In the genomic region with DNA sequence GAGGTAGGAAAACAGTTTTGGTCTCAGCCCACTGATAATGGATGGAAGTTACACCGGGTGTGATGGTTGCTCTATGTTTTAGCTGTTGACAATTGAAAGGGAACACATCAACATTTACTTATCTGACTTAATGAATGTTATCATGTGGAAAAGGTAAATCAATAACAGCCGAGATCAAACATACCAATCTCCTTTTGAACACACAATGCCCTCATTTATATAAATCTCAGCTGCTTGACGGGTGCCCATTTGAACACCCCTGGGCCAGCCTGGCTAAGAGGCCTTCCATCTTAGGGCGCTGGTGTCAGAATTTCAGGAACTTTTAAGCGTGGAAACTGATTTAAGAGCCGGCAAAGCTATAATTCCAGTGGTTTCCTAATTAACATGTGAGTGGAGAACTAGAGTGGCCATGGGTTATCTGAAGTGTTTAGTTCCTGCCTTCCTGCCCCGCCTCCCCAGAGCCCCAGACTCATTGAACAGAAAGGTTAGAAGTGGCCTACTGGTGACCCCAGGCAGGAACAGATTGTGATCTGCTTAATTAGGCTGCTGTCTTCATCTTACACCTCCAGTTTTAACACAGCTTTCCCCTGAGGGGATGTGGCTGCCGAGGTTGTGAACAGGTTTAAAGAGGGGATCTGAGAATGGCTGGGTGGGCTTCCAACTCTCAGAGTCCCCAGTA, we compare ENCODE assay signal across 26 cellular contexts.
DNase-seq lines count a peak whose midpoint lies in the region; ATAC-seq and TF ChIP-seq lines count a peak whose summit lies in the region.
"Had no signal": no experiment of that assay in that cellular context is flagged by ENCODE, and none has a peak within 500 bp of the region (broad histone marks: within the 10 kb centered on the region; RNA-seq: fewer than 3 reads in every experiment).

No MANE protein-coding gene starts in this region.

- H3K36me3 Mint-ChIP-seq in WTC11, result no peaks in the 10 kb centered on the region
- no peaks in the 10 kb centered on the region for H3K36me3 Mint-ChIP-seq in mesothelial cell of epicardium
- H3K36me3 Mint-ChIP-seq in type B pancreatic cell, result no peaks in the 10 kb centered on the region

- CTCF ChIA-PET in WTC11 (lab: Charles Lee), result no interaction called here
- CTCF ChIA-PET in RWPE1 (lab: Yijun Ruan, JAX), result no interaction called here

- H3K4me1 Mint-ChIP-seq in WTC11 (peaks cover 34% of the 10 kb centered on the region), mesothelial cell of epicardium (peaks cover 34% of the 10 kb centered on the region), type B pancreatic cell (ENCODE audit: unreplicated experiment) (peaks cover 37% of the 10 kb centered on the region)

- H3K27me3 Mint-ChIP-seq in WTC11 (ENCODE audit: low read depth) (no peaks in the 10 kb centered on the region), mesothelial cell of epicardium (ENCODE audit: low read depth) (no peaks in the 10 kb centered on the region), type B pancreatic cell (peaks cover 4% of the 10 kb centered on the region)
- H3K27me3 Mint-ChIP-seq: CD4-positive, alpha-beta T cell; IgD-negative memory B cell had no signal

- POLR2A ChIA-PET in WTC11 (lab: Charles Lee) (no interaction called here), RWPE1 (lab: Yijun Ruan, JAX; ENCODE audit: low non-redundant PET) (no interaction called here)

- peak; percentile 65 for ATAC-seq in WTC11
- ATAC-seq in HG02763 (IDR thresholded peaks at IDR 0.05; ENCODE audit: unreplicated experiment), result no peak
- ATAC-seq: GM23338, Right ventricle myocardium inferior had no signal

- no peak overlapping the region for H3K4me3 Mint-ChIP-seq in WTC11
- no peak overlapping the region for H3K4me3 Mint-ChIP-seq in mesothelial cell of epicardium
- peak overlapping the region; percentile 19 for H3K4me3 Mint-ChIP-seq in type B pancreatic cell
- H3K4me3 Mint-ChIP-seq: CD4-positive, alpha-beta T cell; GM23338; IgD-negative memory B cell had no signal

- TF ChIP-seq CTCF in WTC11 (IDR thresholded peaks at IDR 0.05) (no peak), mesothelial cell of epicardium (IDR thresholded peaks at IDR 0.05; ENCODE audit: unreplicated experiment) (no peak), type B pancreatic cell (conservative IDR thresholded peaks at IDR 0.05) (no peak), RWPE1 (conservative IDR thresholded peaks at IDR 0.05; ENCODE audit: low read depth) (no peak)

- H3K27ac Mint-ChIP-seq in WTC11 (peak overlapping the region; percentile 39; the same call in 1 of the 2 replicates), mesothelial cell of epicardium (peak overlapping the region; percentile 14), type B pancreatic cell (peak overlapping the region; percentile 53)
- H3K27ac Mint-ChIP-seq: CD4-positive, alpha-beta T cell; IgD-negative memory B cell had no signal

- DNase-seq in DMS153 (lab: John Stamatoyannopoulos, UW), result peak; percentile 9
- DNase-seq in DMS153 treated with DMSO at 0.1 percent for 48 hours (lab: John Stamatoyannopoulos, UW; ENCODE audit: unreplicated experiment), result no peak
- DNase-seq in WTC11 (ENCODE audit: low spot score), result no peak
- DNase-seq in mesothelial cell of epicardium (ENCODE audit: low spot score in 2 of 2, unreplicated experiment in 2 of 2), result no peak
- DNase-seq in type B pancreatic cell (ENCODE audit: extremely low spot score, unreplicated experiment), result no peak
- no peak for DNase-seq in RWPE1 (ENCODE audit: low spot score)
- DNase-seq in retina, result no peak
- DNase-seq: ACHN; CD4-positive, alpha-beta T cell; COR-L47; DMS 273 treated with DMSO at 0.1 percent for 48 hours; GDM1; HCEC 1CT; NCI-H1105; NCI-H146; NCI-H2029; NCI-H2171; NCI-H82; OCI-M1 had no signal

- peaks cover 9% of the 10 kb centered on the region for H3K9me3 Mint-ChIP-seq in WTC11
- H3K9me3 Mint-ChIP-seq in mesothelial cell of epicardium, result peaks cover 5% of the 10 kb centered on the region
- no peaks in the 10 kb centered on the region for H3K9me3 Mint-ChIP-seq in type B pancreatic cell
- H3K9me3 Mint-ChIP-seq: GM23338 had no signal

- H3K27ac ChIP-seq in RWPE1, result no peak overlapping the region
- H3K27ac ChIP-seq: 22Rv1, BLaER1, SJSA1 had no signal

TF ChIP-seq in WTC11, 78 proteins besides CTCF, POLR2A, EP300 and RAD21 (continues in another document):
- TF ChIP-seq, protein P1, sequence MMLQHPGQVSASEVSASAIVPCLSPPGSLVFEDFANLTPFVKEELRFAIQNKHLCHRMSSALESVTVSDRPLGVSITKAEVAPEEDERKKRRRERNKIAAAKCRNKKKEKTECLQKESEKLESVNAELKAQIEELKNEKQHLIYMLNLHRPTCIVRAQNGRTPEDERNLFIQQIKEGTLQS (CRISPR knock-in tag; conservative IDR thresholded peaks at IDR 0.05), result no peak
- no peak for TF ChIP-seq CREM (CRISPR knock-in tag; IDR thresholded peaks at IDR 0.05)
- TF ChIP-seq ZNF138 (CRISPR knock-in tag; conservative IDR thresholded peaks at IDR 0.05), result no peak
- TF ChIP-seq ZNF219 (CRISPR knock-in tag; IDR thresholded peaks at IDR 0.05; ENCODE audit: borderline replicate concordance), result no peak
- TF ChIP-seq, protein P2, sequence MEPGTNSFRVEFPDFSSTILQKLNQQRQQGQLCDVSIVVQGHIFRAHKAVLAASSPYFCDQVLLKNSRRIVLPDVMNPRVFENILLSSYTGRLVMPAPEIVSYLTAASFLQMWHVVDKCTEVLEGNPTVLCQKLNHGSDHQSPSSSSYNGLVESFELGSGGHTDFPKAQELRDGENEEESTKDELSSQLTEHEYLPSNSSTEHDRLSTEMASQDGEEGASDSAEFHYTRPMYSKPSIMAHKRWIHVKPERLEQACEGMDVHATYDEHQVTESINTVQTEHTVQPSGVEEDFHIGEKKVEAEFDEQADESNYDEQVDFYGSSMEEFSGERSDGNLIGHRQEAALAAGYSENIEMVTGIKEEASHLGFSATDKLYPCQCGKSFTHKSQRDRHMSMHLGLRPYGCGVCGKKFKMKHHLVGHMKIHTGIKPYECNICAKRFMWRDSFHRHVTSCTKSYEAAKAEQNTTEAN (CRISPR knock-in tag; IDR thresholded peaks at IDR 0.05), result no peak
- TF ChIP-seq, protein P3, sequence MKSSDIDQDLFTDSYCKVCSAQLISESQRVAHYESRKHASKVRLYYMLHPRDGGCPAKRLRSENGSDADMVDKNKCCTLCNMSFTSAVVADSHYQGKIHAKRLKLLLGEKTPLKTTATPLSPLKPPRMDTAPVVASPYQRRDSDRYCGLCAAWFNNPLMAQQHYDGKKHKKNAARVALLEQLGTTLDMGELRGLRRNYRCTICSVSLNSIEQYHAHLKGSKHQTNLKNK (CRISPR knock-in tag; IDR thresholded peaks at IDR 0.05), result no peak
- TF ChIP-seq, protein P4, sequence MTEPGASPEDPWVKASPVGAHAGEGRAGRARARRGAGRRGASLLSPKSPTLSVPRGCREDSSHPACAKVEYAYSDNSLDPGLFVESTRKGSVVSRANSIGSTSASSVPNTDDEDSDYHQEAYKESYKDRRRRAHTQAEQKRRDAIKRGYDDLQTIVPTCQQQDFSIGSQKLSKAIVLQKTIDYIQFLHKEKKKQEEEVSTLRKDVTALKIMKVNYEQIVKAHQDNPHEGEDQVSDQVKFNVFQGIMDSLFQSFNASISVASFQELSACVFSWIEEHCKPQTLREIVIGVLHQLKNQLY (CRISPR knock-in tag; IDR thresholded peaks at IDR 0.05), result no peak
- TF ChIP-seq ZNF423 (CRISPR knock-in tag; IDR thresholded peaks at IDR 0.05), result no peak
- TF ChIP-seq, protein P5, sequence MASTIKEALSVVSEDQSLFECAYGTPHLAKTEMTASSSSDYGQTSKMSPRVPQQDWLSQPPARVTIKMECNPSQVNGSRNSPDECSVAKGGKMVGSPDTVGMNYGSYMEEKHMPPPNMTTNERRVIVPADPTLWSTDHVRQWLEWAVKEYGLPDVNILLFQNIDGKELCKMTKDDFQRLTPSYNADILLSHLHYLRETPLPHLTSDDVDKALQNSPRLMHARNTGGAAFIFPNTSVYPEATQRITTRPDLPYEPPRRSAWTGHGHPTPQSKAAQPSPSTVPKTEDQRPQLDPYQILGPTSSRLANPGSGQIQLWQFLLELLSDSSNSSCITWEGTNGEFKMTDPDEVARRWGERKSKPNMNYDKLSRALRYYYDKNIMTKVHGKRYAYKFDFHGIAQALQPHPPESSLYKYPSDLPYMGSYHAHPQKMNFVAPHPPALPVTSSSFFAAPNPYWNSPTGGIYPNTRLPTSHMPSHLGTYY (CRISPR knock-in tag; IDR thresholded peaks at IDR 0.05), result no peak
- no peak for TF ChIP-seq NR1H2 (CRISPR knock-in tag; IDR thresholded peaks at IDR 0.05)
- TF ChIP-seq, protein P6, sequence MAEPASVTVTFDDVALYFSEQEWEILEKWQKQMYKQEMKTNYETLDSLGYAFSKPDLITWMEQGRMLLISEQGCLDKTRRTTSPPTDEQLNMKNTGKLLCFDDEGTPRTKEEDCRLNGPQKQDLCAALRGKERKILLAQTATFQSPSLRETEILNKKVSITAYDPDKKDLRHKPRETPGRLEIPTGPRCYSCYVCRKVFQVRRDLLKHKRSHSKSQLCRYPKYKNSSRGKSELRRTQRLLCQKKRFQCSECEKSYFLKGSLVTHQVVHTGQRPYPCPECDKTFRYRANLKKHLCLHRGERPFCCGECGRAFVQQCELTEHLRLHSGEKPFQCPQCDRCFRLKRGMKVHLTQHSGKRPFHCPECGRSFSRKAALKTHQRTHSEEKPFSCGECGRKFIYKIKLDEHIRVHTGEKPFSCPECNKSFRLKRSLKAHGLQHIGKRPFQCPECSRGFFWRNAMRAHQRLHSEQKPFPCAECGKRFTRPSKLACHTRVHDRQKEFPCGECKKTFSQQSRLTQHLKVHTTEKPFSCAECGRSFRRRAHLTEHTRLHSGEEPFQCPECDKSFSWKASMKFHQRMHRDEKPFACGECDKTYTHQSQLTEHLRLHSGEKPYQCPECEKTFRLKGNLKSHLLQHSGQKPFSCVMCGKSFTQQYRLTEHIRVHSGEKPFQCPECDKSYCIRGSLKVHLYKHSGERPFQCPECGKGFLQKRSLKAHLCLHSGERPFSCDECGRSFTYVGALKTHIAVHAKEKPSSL (CRISPR knock-in tag; conservative IDR thresholded peaks at IDR 0.05), result no peak
- TF ChIP-seq TP53 (CRISPR knock-in tag; IDR thresholded peaks at IDR 0.05), result no peak
- TF ChIP-seq, protein P7, sequence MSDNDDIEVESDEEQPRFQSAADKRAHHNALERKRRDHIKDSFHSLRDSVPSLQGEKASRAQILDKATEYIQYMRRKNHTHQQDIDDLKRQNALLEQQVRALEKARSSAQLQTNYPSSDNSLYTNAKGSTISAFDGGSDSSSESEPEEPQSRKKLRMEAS (CRISPR knock-in tag; IDR thresholded peaks at IDR 0.05), result no peak
- TF ChIP-seq, protein P8, sequence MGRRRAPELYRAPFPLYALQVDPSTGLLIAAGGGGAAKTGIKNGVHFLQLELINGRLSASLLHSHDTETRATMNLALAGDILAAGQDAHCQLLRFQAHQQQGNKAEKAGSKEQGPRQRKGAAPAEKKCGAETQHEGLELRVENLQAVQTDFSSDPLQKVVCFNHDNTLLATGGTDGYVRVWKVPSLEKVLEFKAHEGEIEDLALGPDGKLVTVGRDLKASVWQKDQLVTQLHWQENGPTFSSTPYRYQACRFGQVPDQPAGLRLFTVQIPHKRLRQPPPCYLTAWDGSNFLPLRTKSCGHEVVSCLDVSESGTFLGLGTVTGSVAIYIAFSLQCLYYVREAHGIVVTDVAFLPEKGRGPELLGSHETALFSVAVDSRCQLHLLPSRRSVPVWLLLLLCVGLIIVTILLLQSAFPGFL (CRISPR knock-in tag; IDR thresholded peaks at IDR 0.05; ENCODE audit: borderline replicate concordance), result no peak
